In genomic region chr19:50365434-50366306, GRCh38 we compare ENCODE assay signal across 22 cellular contexts. TPM values are rescaled to one million over a fixed set of nuclear protein-coding genes. Genes with fewer than 3 reads are reported as not detected.
DNase-seq lines count a peak whose midpoint lies in the region; ATAC-seq and TF ChIP-seq lines count a peak whose summit lies in the region.
"Had no signal": no experiment of that assay in that cellular context is flagged by ENCODE, and none has a peak within 500 bp of the region (broad histone marks: within the 10 kb centered on the region; RNA-seq: fewer than 3 reads in every experiment).

NAPSA (minus strand) TSS chr19:50365639; CDS start chr19:50365621, 18 bp downstream.

- peak within 1 kb of the TSS in 3 of 4 donors; percentile 45 to 57 (median 49) for H3K4me3 ChIP-seq in upper lobe of left lung
- H3K4me3 ChIP-seq: pancreas, testis had no signal

- no peaks in the 10 kb centered on the region for H3K27me3 ChIP-seq in upper lobe of left lung
- H3K27me3 ChIP-seq: pancreas, testis had no signal

- H3K36me3 ChIP-seq in upper lobe of left lung = peaks cover 0 to 3% (median 0%) of the 10 kb centered on the region in 4 donors
- H3K36me3 ChIP-seq: pancreas had no signal

- peak in 3 of 4 donors; percentile 47 to 87 (median 74) for TF ChIP-seq POLR2A in upper lobe of left lung (IDR thresholded peaks at IDR 0.05)

- TF ChIP-seq EP300 in upper lobe of left lung (IDR thresholded peaks at IDR 0.05) = no peak

- TF ChIP-seq CTCF in upper lobe of left lung (IDR thresholded peaks at IDR 0.05) = no peak

- peaks cover 4 to 20% (median 6%) of the 10 kb centered on the region in 4 donors for H3K4me1 ChIP-seq in upper lobe of left lung
- H3K4me1 ChIP-seq: pancreas, testis had no signal

- peak; percentile 40 for DNase-seq in stimulated activated CD4-positive, alpha-beta T cell treated with anti-CD3 and anti-CD28 coated beads, Interleukin-15, amount 100 ng/mL, for 24 hours
- DNase-seq in stimulated activated CD4-positive, alpha-beta T cell treated with anti-CD3 and anti-CD28 coated beads, Interleukin-2, amount 100 ng/mL, for 24 hours = no peak
- DNase-seq in RPMI8226 (peak; percentile 78), left kidney (ENCODE audit: low read depth, low spot score) (peak; percentile 42), upper lobe of left lung (peak; percentile 27 to 72), NCI-H2227 (lab: John Stamatoyannopoulos, UW; ENCODE audit: unreplicated experiment) (no peak)
- DNase-seq: activated gamma-delta T cell treated with Interleukin-2 at 50 U/mL for 16 hours; AML-193; endodermal cell; foreskin melanocyte; Karpas-422; midbrain; NCI-H1694; NCI-H510A; pancreas; PC-3; SK-N-SH; stimulated activated CD4-positive, alpha-beta T cell treated with anti-CD3 and anti-CD28 coated beads, Interleukin-12 subunit alpha, Interleukin-12 subunit beta, amount 100 ng/mL, for 4 hours; testis had no signal

- H3K9me3 ChIP-seq in upper lobe of left lung = no peaks in the 10 kb centered on the region
- H3K9me3 ChIP-seq: pancreas, SK-N-SH, testis had no signal

- 62% methylated on average over 7 to 11 of the region's 11 CpGs for WGBS in upper lobe of left lung, 2 donors

- H3K27ac ChIP-seq in upper lobe of left lung = peak within 1 kb of the TSS; percentile 75 to 86 (median 80)
- H3K27ac ChIP-seq: pancreas, testis had no signal

- peak in 1 of 2 donors; percentile 19 for ATAC-seq in upper lobe of left lung (ENCODE audit: low FRiP score in 2 of 2)
- no peak for ATAC-seq in HG02798 (IDR thresholded peaks at IDR 0.05; ENCODE audit: poor library complexity, unreplicated experiment)
- ATAC-seq in GM18861 (IDR thresholded peaks at IDR 0.05; ENCODE audit: unreplicated experiment) = no peak
- ATAC-seq: pancreas, PC-3, WTC11 had no signal

RNA-seq across cellular contexts. Expression of gene NAPSA, which starts in this region (rescaled TPM):
- total RNA-seq in upper lobe of left lung = 1,000 to 10,000 TPM; 1,043 to 3,140 (median 1,660) TPM

Comparison
In these comparisons a context has a peak if more than half of its experiments do, and no peak if none do; other contexts are left out.
1. DNase-seq: peak in stimulated activated CD4-positive, alpha-beta T cell treated with anti-CD3 and anti-CD28 coated beads, Interleukin-15, amount 100 ng/mL, for 24 hours (single experiment), RPMI8226 (single experiment), left kidney (single experiment) and upper lobe of left lung (2 of 2); none in stimulated activated CD4-positive, alpha-beta T cell treated with anti-CD3 and anti-CD28 coated beads, Interleukin-2, amount 100 ng/mL, for 24 hours (0 of 2) and NCI-H2227 (single experiment).